In genomic region chr17:66459811-66460270, GRCh38 we compare ENCODE assay signal across 8 cellular contexts.
DNase-seq lines count a peak whose midpoint lies in the region; ATAC-seq and TF ChIP-seq lines count a peak whose summit lies in the region.

No MANE protein-coding gene starts in this region.

- no peak overlapping the region for H3K4me3 Mint-ChIP-seq in Calu3 (ENCODE audit: low read depth, unreplicated experiment)

- CTCF ChIA-PET in Calu3 (lab: Charles Lee): no interaction called here

- ATAC-seq in omental fat pad (ENCODE audit: low FRiP score) (peak; percentile 75), GM21619 (IDR thresholded peaks at IDR 0.05; ENCODE audit: unreplicated experiment) (no peak)

- H3K27ac Mint-ChIP-seq in Calu3 (ENCODE audit: unreplicated experiment): peak overlapping the region; percentile 69

- intact Hi-C loops in Calu3 (cut with micrococcal nuclease; ENCODE audit: unreplicated experiment): loop anchor here (10.0 kb wide), 1 partner anchor 215 kb away; no protein-coding TSS in a partner anchor

- peaks cover 20% of the 10 kb centered on the region for H3K36me3 Mint-ChIP-seq in Calu3 (ENCODE audit: insufficient read depth, unreplicated experiment)

- DNase-seq in Calu3: peak; percentile 61
- DNase-seq in NOMO-1 treated with DMSO at 0.1 percent for 48 hours (lab: John Stamatoyannopoulos, UW; ENCODE audit: unreplicated experiment): peak; percentile 96
- DNase-seq in epithelial cell of prostate (ENCODE audit: low read depth, low spot score): peak; percentile 52
- DNase-seq in omental fat pad (ENCODE audit: low spot score): no peak
- no peak for DNase-seq in iPS-NIHi11 (ENCODE audit: low spot score)
- no peak for DNase-seq in activated gamma-delta T cell treated with Interleukin-2 at 50 U/mL for 16 hours
- no peak for DNase-seq in iPS-NIHi7 (ENCODE audit: extremely low spot score)

- no TSS peak for BruUV-seq in Calu3 (replicated peaks; lab: Mats Ljungman, UMichigan)

- peaks cover 38% of the 10 kb centered on the region for H3K4me1 Mint-ChIP-seq in Calu3 (ENCODE audit: low read depth, unreplicated experiment)

- no peaks in the 10 kb centered on the region for H3K27me3 Mint-ChIP-seq in Calu3 (ENCODE audit: unreplicated experiment)

- TF ChIP-seq CTCF in Calu3 (IDR thresholded peaks at IDR 0.05; ENCODE audit: unreplicated experiment): no peak
- no peak for TF ChIP-seq CTCF in omental fat pad (IDR thresholded peaks at IDR 0.05)

- peak overlapping the region; percentile 61 for H3K27ac ChIP-seq in epithelial cell of prostate

- H3K9me3 Mint-ChIP-seq in Calu3 (ENCODE audit: low read depth, unreplicated experiment): peaks cover 3% of the 10 kb centered on the region

Comparison
In these comparisons a context has a peak if more than half of its experiments do, and no peak if none do; other contexts are left out.
1. DNase-seq: peak in Calu3 (single experiment), NOMO-1 treated with DMSO at 0.1 percent for 48 hours (single experiment) and epithelial cell of prostate (single experiment); none in omental fat pad (single experiment), iPS-NIHi11 (single experiment), activated gamma-delta T cell treated with Interleukin-2 at 50 U/mL for 16 hours (single experiment) and iPS-NIHi7 (single experiment).